19 cellular contexts compared by ENCODE assay signal in genomic region chr3:55571216-55571813, GRCh38.
DNase-seq lines count a peak whose midpoint lies in the region; ATAC-seq, FAIRE-seq and TF ChIP-seq lines count a peak whose summit lies in the region.
"Had no signal": no experiment of that assay in that cellular context is flagged by ENCODE, and none has a peak within 500 bp of the region (broad histone marks: within the 10 kb centered on the region; RNA-seq: fewer than 3 reads in every experiment).

No MANE protein-coding gene starts in this region.

- H3K27ac ChIP-seq in endodermal cell (ENCODE audit: low read depth, low read length): no peak overlapping the region
- H3K27ac ChIP-seq: KMS-11, neutrophil, stomach, vagina had no signal

- no peak for TF ChIP-seq POLR2A in GM12892 (IDR thresholded peaks at IDR 0.05; ENCODE audit: low read depth, low read length)

- H3K9ac ChIP-seq in endodermal cell (ENCODE audit: extremely low read depth, low read length, poor library complexity, severe bottlenecking): no peak overlapping the region
- H3K9ac ChIP-seq: KMS-11 had no signal

- peaks cover 10% of the 10 kb centered on the region for H3K27me3 Mint-ChIP-seq in endodermal cell (ENCODE audit: insufficient read depth)
- H3K27me3 Mint-ChIP-seq in progenitor cell of endocrine pancreas: peaks cover 7% of the 10 kb centered on the region
- H3K27me3 Mint-ChIP-seq: activated T-cell treated with anti-CD3 and anti-CD28 coated beads, Interleukin-2, amount 50 U/mL, for 24 hours; CD8-positive, alpha-beta memory T cell had no signal

- ATAC-seq in HG03439 (IDR thresholded peaks at IDR 0.05; ENCODE audit: unreplicated experiment): no peak

- no peaks in the 10 kb centered on the region for H3K36me3 ChIP-seq in endodermal cell (ENCODE audit: control insufficient read depth, insufficient read depth, low read length)
- H3K36me3 ChIP-seq: neutrophil, right atrium auricular region, stomach, vagina had no signal

- H3K4me1 Mint-ChIP-seq in endodermal cell (peaks cover 32% of the 10 kb centered on the region), progenitor cell of endocrine pancreas (ENCODE audit: low read depth) (peaks cover 12% of the 10 kb centered on the region)
- H3K4me1 Mint-ChIP-seq: CD8-positive, alpha-beta memory T cell had no signal

- H3K4me3 ChIP-seq in endodermal cell (ENCODE audit: low read length): no peak overlapping the region
- H3K4me3 ChIP-seq: right atrium auricular region, stomach, vagina had no signal

- H3K36me3 Mint-ChIP-seq in endodermal cell (ENCODE audit: low read depth): no peaks in the 10 kb centered on the region
- no peaks in the 10 kb centered on the region for H3K36me3 Mint-ChIP-seq in progenitor cell of endocrine pancreas (ENCODE audit: insufficient read depth)
- H3K36me3 Mint-ChIP-seq: CD8-positive, alpha-beta memory T cell had no signal

- TF ChIP-seq CTCF in endodermal cell (conservative IDR thresholded peaks at IDR 0.05): no peak
- TF ChIP-seq CTCF in progenitor cell of endocrine pancreas (IDR thresholded peaks at IDR 0.05; ENCODE audit: unreplicated experiment): no peak

- H3K27ac Mint-ChIP-seq in endodermal cell (peak overlapping the region; percentile 84), progenitor cell of endocrine pancreas (peak overlapping the region; percentile 7)
- H3K27ac Mint-ChIP-seq: activated T-cell treated with anti-CD3 and anti-CD28 coated beads, Interleukin-2, amount 50 U/mL, for 24 hours; CD8-positive, alpha-beta memory T cell had no signal

- no peaks in the 10 kb centered on the region for H3K9me3 ChIP-seq in endodermal cell (ENCODE audit: control insufficient read depth, low read length)
- H3K9me3 ChIP-seq: neutrophil, right atrium auricular region, stomach, vagina had no signal

- DNase-seq in ELF-1 (ENCODE audit: low read depth, low spot score): peak; percentile 43
- peak; percentile 10 for DNase-seq in LHCN-M2 (ENCODE audit: low read depth)
- DNase-seq in endodermal cell: peak; percentile 63
- DNase-seq in progenitor cell of endocrine pancreas (ENCODE audit: low spot score, unreplicated experiment): no peak
- no peak for DNase-seq in kidney glomerular epithelial cell (lab: John Stamatoyannopoulos, UW)
- no peak for DNase-seq in GM12892 (ENCODE audit: insufficient read length)
- DNase-seq in NCI-H1417 treated with DMSO at 0.1 percent for 48 hours (lab: John Stamatoyannopoulos, UW): no peak
- DNase-seq: activated CD4-positive, alpha-beta T cell treated with anti-CD3 and anti-CD28 coated beads, Interleukin-2, amount 50 U/mL, for 48 hours; activated naive CD4-positive, alpha-beta T cell treated with anti-CD3 and anti-CD28 coated beads, Interleukin-2, amount 50 U/mL, for 16 hours; activated T-cell treated with anti-CD3 and anti-CD28 coated beads, Interleukin-2, amount 50 U/mL, for 24 hours; CD8-positive, alpha-beta memory T cell; NCI-H1417; stomach; SW 1271 had no signal

- WGBS in endodermal cell (ENCODE audit: insufficient coverage in 1 of 2, insufficient read length in 1 of 2), 2 experiments: 46 to 50% methylated on average over 1 to 3 of the region's 3 CpGs

- H3K4me3 Mint-ChIP-seq in endodermal cell (no peak overlapping the region), progenitor cell of endocrine pancreas (ENCODE audit: low read depth) (no peak overlapping the region)
- H3K4me3 Mint-ChIP-seq: activated T-cell treated with anti-CD3 and anti-CD28 coated beads, Interleukin-2, amount 50 U/mL, for 24 hours; CD8-positive, alpha-beta memory T cell had no signal

- H3K4me1 ChIP-seq in endodermal cell (ENCODE audit: control insufficient read depth, insufficient read depth, low read length): peaks cover 3% of the 10 kb centered on the region

- no peaks in the 10 kb centered on the region for H3K27me3 ChIP-seq in endodermal cell (ENCODE audit: control insufficient read depth, insufficient read depth, low read length, poor library complexity, severe bottlenecking)
- H3K27me3 ChIP-seq: neutrophil, right atrium auricular region, stomach, vagina had no signal

- no peak for FAIRE-seq in GM12892 (lab: Jason Lieb, UNC)

- H3K9me3 Mint-ChIP-seq in endodermal cell: no peaks in the 10 kb centered on the region
- no peaks in the 10 kb centered on the region for H3K9me3 Mint-ChIP-seq in progenitor cell of endocrine pancreas (ENCODE audit: low read depth)
- H3K9me3 Mint-ChIP-seq: activated T-cell treated with anti-CD3 and anti-CD28 coated beads, Interleukin-2, amount 50 U/mL, for 24 hours had no signal

Comparison
In these comparisons a context has a peak if more than half of its experiments do, and no peak if none do; other contexts are left out.
1. DNase-seq: peak in ELF-1 (single experiment), LHCN-M2 (single experiment) and endodermal cell (single experiment); none in progenitor cell of endocrine pancreas (single experiment), kidney glomerular epithelial cell (single experiment), GM12892 (single experiment) and NCI-H1417 treated with DMSO at 0.1 percent for 48 hours (single experiment).